Comparison of ENCODE assay signal across 10 cellular contexts in genomic region chr5:149775785-149776184, GRCh38. TPM values are rescaled to one million over a fixed set of nuclear protein-coding genes. Genes with fewer than 3 reads are reported as not detected.
DNase-seq lines count a peak whose midpoint lies in the region; FAIRE-seq and TF ChIP-seq lines count a peak whose summit lies in the region.
"Had no signal": no experiment of that assay in that cellular context is flagged by ENCODE, and none has a peak within 500 bp of the region (broad histone marks: within the 10 kb centered on the region; RNA-seq: fewer than 3 reads in every experiment).

No MANE protein-coding gene starts in this region.

- H3K4me1 ChIP-seq in Loucy (ENCODE audit: insufficient read depth, low read length, poor library complexity, severe bottlenecking) (peaks cover 11% of the 10 kb centered on the region), endothelial cell of umbilical vein (ENCODE audit: control insufficient read depth, extremely low read depth, insufficient read depth, low read length) (no peaks in the 10 kb centered on the region), sigmoid colon (peaks cover 0 to 97% (median 90%) of the 10 kb centered on the region in 4 donors)

- H3K4me2 ChIP-seq in Loucy (ENCODE audit: low read depth, low read length, poor library complexity, severe bottlenecking): no peak overlapping the region
- H3K4me2 ChIP-seq in endothelial cell of umbilical vein (ENCODE audit: insufficient read depth, low read length): no peak overlapping the region

- DNase-seq in NOMO-1 treated with DMSO at 0.1 percent for 48 hours (lab: John Stamatoyannopoulos, UW; ENCODE audit: unreplicated experiment) (peak; percentile 31), NOMO-1 treated with dmso at 0.1 percent for 144 hours (lab: John Stamatoyannopoulos, UW; ENCODE audit: unreplicated experiment) (no peak), endothelial cell of umbilical vein (ENCODE audit: low read depth, low spot score) (no peak), sigmoid colon (no peak), activated gamma-delta T cell treated with Interleukin-2 at 50 U/mL for 16 hours (no peak), NCI-H1436 treated with DMSO at 0.1 percent for 48 hours (lab: John Stamatoyannopoulos, UW) (no peak)
- DNase-seq in stimulated activated CD4-positive, alpha-beta T cell treated with anti-CD3 and anti-CD28 coated beads, Interleukin-4, amount 100 ng/mL, for 24 hours: no peak
- DNase-seq: NCI-H226 had no signal

- no peak for TF ChIP-seq POLR2A in endothelial cell of umbilical vein (IDR thresholded peaks at IDR 0.05; ENCODE audit: low read depth, low read length)
- no peak for TF ChIP-seq POLR2A in sigmoid colon (IDR thresholded peaks at IDR 0.05)

- H2AFZ ChIP-seq in Loucy (ENCODE audit: low read length) (no peak overlapping the region), endothelial cell of umbilical vein (ENCODE audit: low read depth, low read length) (no peak overlapping the region)

- POLR2A ChIA-PET in endothelial cell of umbilical vein (lab: Charles Lee): no interaction called here

- H3K9me1 ChIP-seq in endothelial cell of umbilical vein (replicated peaks; ENCODE audit: control insufficient read depth, extremely low read depth, insufficient read depth, low read length): no peaks in the 10 kb centered on the region

- H3K27me3 ChIP-seq in Loucy (ENCODE audit: insufficient read depth, low read length, poor library complexity, severe bottlenecking): no peaks in the 10 kb centered on the region
- H3K27me3 ChIP-seq in endothelial cell of umbilical vein (ENCODE audit: control insufficient read depth in 2 of 2, insufficient read depth in 2 of 2, low read length in 2 of 2): no peaks in the 10 kb centered on the region
- no peaks in the 10 kb centered on the region for H3K27me3 ChIP-seq in sigmoid colon

- H3K9ac ChIP-seq in Loucy (ENCODE audit: low read depth, low read length, poor library complexity, severe bottlenecking): no peak overlapping the region
- no peak overlapping the region for H3K9ac ChIP-seq in endothelial cell of umbilical vein (replicated peaks; ENCODE audit: extremely low read depth, insufficient read depth, low read length)

- peak; percentile 72 for TF ChIP-seq CTCF in Loucy (conservative IDR thresholded peaks at IDR 0.05; ENCODE audit: low read length)
- TF ChIP-seq CTCF in endothelial cell of umbilical vein (IDR thresholded peaks at IDR 0.05; ENCODE audit: extremely low read depth in 1 of 2, insufficient read depth in 1 of 2, low read depth in 1 of 2, low read length in 2 of 2): peak; percentile 26 to 37
- peak in 3 of 4 experiments; percentile 32 to 51 (median 40) for TF ChIP-seq CTCF in sigmoid colon (IDR thresholded peaks at IDR 0.05)

- peaks cover 3% of the 10 kb centered on the region for H4K20me1 ChIP-seq in Loucy (ENCODE audit: insufficient read depth, low read length, poor library complexity, severe bottlenecking)
- H4K20me1 ChIP-seq in endothelial cell of umbilical vein (replicated peaks; ENCODE audit: control insufficient read depth, extremely low read depth, insufficient read depth, low read length): no peaks in the 10 kb centered on the region

- no peaks in the 10 kb centered on the region for H3F3A ChIP-seq in Loucy (ENCODE audit: low read depth)

- FAIRE-seq in endothelial cell of umbilical vein (lab: Jason Lieb, UNC): no peak
- FAIRE-seq: islet of Langerhans had no signal

- H3K36me3 ChIP-seq in Loucy (ENCODE audit: insufficient read depth, low read length) (no peaks in the 10 kb centered on the region), endothelial cell of umbilical vein (ENCODE audit: control insufficient read depth in 2 of 2, extremely low read depth in 1 of 2, insufficient read depth in 2 of 2, low read length in 2 of 2) (no peaks in the 10 kb centered on the region), sigmoid colon (no peaks in the 10 kb centered on the region)

- H3K27ac ChIP-seq in endothelial cell of umbilical vein (ENCODE audit: insufficient read depth, low read depth, low read length): no peak overlapping the region
- H3K27ac ChIP-seq in sigmoid colon: peak overlapping the region; percentile 81 to 94 (median 92)

- no peak for TF ChIP-seq EP300 in sigmoid colon (IDR thresholded peaks at IDR 0.05)

- intact Hi-C loops in endothelial cell of umbilical vein (cut with micrococcal nuclease): no loop called here
- intact Hi-C loops in sigmoid colon (cut with DNase I): loop anchor here (5.0 kb wide), 1 partner anchor 52 kb away; no protein-coding TSS in a partner anchor

- CTCF ChIA-PET in endothelial cell of umbilical vein (lab: Charles Lee): interaction anchor here (2.1 kb wide), 1 partner anchor 108 kb away, joined by 7 read pairs; no protein-coding TSS in a partner anchor

- H3K79me2 ChIP-seq in Loucy (ENCODE audit: insufficient read depth, low read length): no peaks in the 10 kb centered on the region
- H3K79me2 ChIP-seq in endothelial cell of umbilical vein (ENCODE audit: control insufficient read depth, insufficient read depth, low read length): no peaks in the 10 kb centered on the region

- dilution Hi-C loops in endothelial cell of umbilical vein (cut with MboI; ENCODE audit: extremely low pct_ligation_motif_present, low sequenced_read_pairs): no loop called here

- H3K9me3 ChIP-seq in Loucy (ENCODE audit: insufficient read depth, low read depth, low read length): no peaks in the 10 kb centered on the region
- H3K9me3 ChIP-seq in endothelial cell of umbilical vein (replicated peaks; ENCODE audit: control insufficient read depth, insufficient read depth, low read length): no peaks in the 10 kb centered on the region
- H3K9me3 ChIP-seq in sigmoid colon: no peaks in the 10 kb centered on the region

- BruUV-seq in endothelial cell of umbilical vein (replicated peaks; lab: Mats Ljungman, UMichigan): no TSS peak

- H3K9me2 ChIP-seq in Loucy (replicated peaks; ENCODE audit: low read depth, low read length): no peaks in the 10 kb centered on the region

- H3K4me3 ChIP-seq in Loucy (ENCODE audit: low read length, poor library complexity, severe bottlenecking): no peak overlapping the region
- no peak overlapping the region for H3K4me3 ChIP-seq in endothelial cell of umbilical vein (replicated peaks in 1 of 3; ENCODE audit: insufficient read depth in 1 of 3, low read depth in 1 of 3, low read length in 3 of 3)
- no peak overlapping the region for H3K4me3 ChIP-seq in sigmoid colon

TF ChIP-seq in endothelial cell of umbilical vein, 7 proteins besides CTCF, POLR2A, EP300 and RAD21:
- TF ChIP-seq POLR2AphosphoS5 (IDR thresholded peaks at IDR 0.05; ENCODE audit: insufficient read depth, low read depth, low read length) (no peak), JUN (IDR thresholded peaks at IDR 0.05; ENCODE audit: borderline replicate concordance, insufficient read depth, insufficient read length, low read depth) (no peak), MAX (IDR thresholded peaks at IDR 0.05; ENCODE audit: insufficient read depth, insufficient read length) (no peak), GATA2 (IDR thresholded peaks at IDR 0.05; ENCODE audit: insufficient read depth, insufficient read length, low read depth, low read length) (no peak), FOS (IDR thresholded peaks at IDR 0.05; ENCODE audit: borderline replicate concordance, insufficient read depth, low read length) (no peak), EZH2 (IDR thresholded peaks at IDR 0.05; ENCODE audit: borderline replicate concordance, low read depth, low read length, severe bottlenecking) (no peak), MYC (IDR thresholded peaks at IDR 0.05; ENCODE audit: low read depth, low read length) (no peak)

RNA-seq across cellular contexts. Expression of gene PPARGC1B, which starts 45.7 kb away (rescaled TPM):
- total RNA-seq in endothelial cell of umbilical vein (2.1 and 2.8 TPM in 2 replicates), sigmoid colon (10 to 100 TPM in 3 of 4 donors, 1 to 10 TPM in 1; 9.9 to 19.1 (median 12.3) TPM)
- polyA plus RNA-seq in endothelial cell of umbilical vein (0.24 and 0.26 TPM in 2 replicates), sigmoid colon (10 to 100 TPM in 1 of 3 donors, 1 to 10 TPM in 2; 1.8 to 13.9 (median 5.3) TPM)
- 0.28 and 0.48 TPM in 2 replicates for polyA plus RNA-seq in endothelial cell of umbilical vein (2011; cell fraction: cytosol; rRNA removed)
- 1.3 and 1.6 TPM in 2 replicates for polyA plus RNA-seq in endothelial cell of umbilical vein (2011; cell fraction: nucleus; rRNA removed)
- 1.00 and 1.2 TPM in 2 replicates for polyA plus RNA-seq in endothelial cell of umbilical vein (2012)
- polyA minus RNA-seq in endothelial cell of umbilical vein: 0.92 and 1.0 TPM in 2 replicates
- 2.7 TPM for polyA minus RNA-seq in endothelial cell of umbilical vein (2011; cell fraction: cytosol; rRNA and poly(A)+ RNA removed)
- polyA minus RNA-seq in endothelial cell of umbilical vein (2011; cell fraction: nucleus; rRNA and poly(A)+ RNA removed): 1.3 and 1.5 TPM in 2 replicates
